In the genomic region with DNA sequence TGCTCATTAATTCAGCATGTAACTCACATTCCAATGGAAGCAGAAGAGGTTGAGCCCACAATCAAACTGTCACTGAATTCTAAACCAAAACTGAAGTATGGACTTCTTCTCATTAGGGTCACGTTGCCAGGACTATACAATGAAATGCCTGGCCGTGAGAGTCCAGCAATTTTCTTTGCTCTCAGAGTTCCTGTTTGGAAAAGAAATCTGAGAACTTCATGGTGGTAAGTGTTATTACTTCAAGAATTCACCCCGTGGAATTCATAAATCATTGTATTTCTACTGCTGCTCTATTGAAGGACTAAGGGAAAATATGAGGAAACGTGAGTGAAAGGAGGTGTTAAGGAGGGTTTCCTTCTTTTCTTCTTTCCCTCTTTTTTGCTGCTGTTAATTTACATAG, we compare ENCODE assay signal across 18 cellular contexts.
DNase-seq lines count a peak whose midpoint lies in the region; ATAC-seq and TF ChIP-seq lines count a peak whose summit lies in the region.
"Had no signal": no experiment of that assay in that cellular context is flagged by ENCODE, and none has a peak within 500 bp of the region (broad histone marks: within the 10 kb centered on the region; RNA-seq: fewer than 3 reads in every experiment).

No MANE protein-coding gene starts in this region.

- CTCF ChIA-PET in Panc1 (lab: Charles Lee) = no interaction called here

- H3K27ac Mint-ChIP-seq in nephron = peak overlapping the region; percentile 75 to 86 (median 84)
- H3K27ac Mint-ChIP-seq: activated CD8-positive, alpha-beta T cell treated with anti-CD3 and anti-CD28 coated beads, Interleukin-2, amount 10 ng/mL, durations not matched to agents 7 days and 5 days; activated T-helper 2 cell treated with anti-CD3 and anti-CD28 coated beads, Interferon-gamma antibody, Interleukin-2, Interleukin-4, amounts not matched to agents 10 μg/mL and 5 μg/mL and 100 μg/mL, durations not matched to agents 14 hours and 24 hours and 36 hours; CD8-positive, alpha-beta T cell had no signal

- H3K4me1 ChIP-seq in Panc1 (ENCODE audit: control insufficient read depth, insufficient read depth, low read length) = peaks cover 8% of the 10 kb centered on the region; the same call in 1 of the 2 replicates

- POLR2A ChIA-PET in Panc1 (lab: Charles Lee) = no interaction called here

- TF ChIP-seq CTCF in Panc1 (IDR thresholded peaks at IDR 0.05) (no peak), nephron (IDR thresholded peaks at IDR 0.05; ENCODE audit: unreplicated experiment in 3 of 3) (no peak)

- H3K4me1 Mint-ChIP-seq in nephron = peaks cover 33% of the 10 kb centered on the region

- no peaks in the 10 kb centered on the region for H3K27me3 Mint-ChIP-seq in nephron (ENCODE audit: low read depth)

- no peak for ATAC-seq in Panc1
- ATAC-seq: activated CD8-positive, alpha-beta T cell treated with anti-CD3 and anti-CD28 coated beads, Interleukin-2, amount 10 ng/mL, durations not matched to agents 7 days and 5 days; CD8-positive, alpha-beta T cell had no signal

- peak overlapping the region; percentile 72 for H3K27ac ChIP-seq in Panc1 (ENCODE audit: low read length)
- H3K27ac ChIP-seq: neutrophil had no signal

- intact Hi-C loops in Panc1 (cut with micrococcal nuclease; ENCODE audit: unreplicated experiment) = no loop called here

- H3K27me3 ChIP-seq in Panc1 (ENCODE audit: control insufficient read depth, insufficient read depth, low read length) = no peaks in the 10 kb centered on the region
- H3K27me3 ChIP-seq: neutrophil had no signal

- H3K9me3 Mint-ChIP-seq in nephron = peaks cover 4% of the 10 kb centered on the region
- H3K9me3 Mint-ChIP-seq: activated T-helper 2 cell treated with anti-CD3 and anti-CD28 coated beads, Interferon-gamma antibody, Interleukin-2, Interleukin-4, amounts not matched to agents 10 μg/mL and 5 μg/mL and 100 μg/mL, durations not matched to agents 14 hours and 24 hours and 36 hours; CD8-positive, alpha-beta T cell had no signal

- in situ Hi-C loops in Panc1 (cut with HindIII; ENCODE audit: low pct_unique_long_range_greater_than_20kb, low sequenced_read_pairs) = no loop called here

- no peak overlapping the region for H3K4me3 ChIP-seq in Panc1 (ENCODE audit: low read depth in 2 of 2, low read length in 2 of 2)
- H3K4me3 ChIP-seq: skin epidermis had no signal

- no peaks in the 10 kb centered on the region; the same call in 1 of the 2 replicates for H3K9me3 ChIP-seq in Panc1 (ENCODE audit: control insufficient read depth, insufficient read depth, low read depth, low read length)
- H3K9me3 ChIP-seq: neutrophil, SK-N-SH had no signal

- BruUV-seq in Panc1 (replicated peaks; lab: Mats Ljungman, UMichigan) = no TSS peak

- DNase-seq in Panc1 (ENCODE audit: low read depth, low spot score) (no peak), dedifferentiated amniotic fluid mesenchymal stem cell (ENCODE audit: extremely low spot score) (peak; percentile 45), NCI-H187 (lab: John Stamatoyannopoulos, UW) (no peak), NCI-H82 treated with DMSO at 0.1 percent for 48 hours (lab: John Stamatoyannopoulos, UW; ENCODE audit: unreplicated experiment) (no peak)
- DNase-seq in activated CD4-positive, CD25-positive, alpha-beta regulatory T cell (lab: John Stamatoyannopoulos, UW) = no peak
- no peak for DNase-seq in stimulated activated CD8-positive, alpha-beta memory T cell treated with anti-CD3 and anti-CD28 coated beads, Interleukin-4, amount 100 ng/mL, for 48 hours
- DNase-seq: activated CD8-positive, alpha-beta T cell treated with anti-CD3 and anti-CD28 coated beads, Interleukin-2, amount 10 ng/mL, durations not matched to agents 7 days and 5 days; amygdala; CD8-positive, alpha-beta T cell; foreskin melanocyte; Karpas-422; NCI-H1694; SK-N-SH; stimulated activated naive CD4-positive, alpha-beta T cell treated with Interleukin-2 at 50 U/mL for 16 hours had no signal

- no peaks in the 10 kb centered on the region for H3K36me3 ChIP-seq in Panc1 (ENCODE audit: control insufficient read depth, insufficient read depth, low read length)
- H3K36me3 ChIP-seq: neutrophil had no signal

- peak overlapping the region; percentile 30 to 53 (median 52) for H3K4me3 Mint-ChIP-seq in nephron
- H3K4me3 Mint-ChIP-seq: activated CD8-positive, alpha-beta T cell treated with anti-CD3 and anti-CD28 coated beads, Interleukin-2, amount 10 ng/mL, durations not matched to agents 7 days and 5 days; CD8-positive, alpha-beta T cell had no signal

- H3K36me3 Mint-ChIP-seq in nephron (ENCODE audit: low read depth) = no peaks in the 10 kb centered on the region
- H3K36me3 Mint-ChIP-seq: CD8-positive, alpha-beta T cell had no signal
